In the genomic region with DNA sequence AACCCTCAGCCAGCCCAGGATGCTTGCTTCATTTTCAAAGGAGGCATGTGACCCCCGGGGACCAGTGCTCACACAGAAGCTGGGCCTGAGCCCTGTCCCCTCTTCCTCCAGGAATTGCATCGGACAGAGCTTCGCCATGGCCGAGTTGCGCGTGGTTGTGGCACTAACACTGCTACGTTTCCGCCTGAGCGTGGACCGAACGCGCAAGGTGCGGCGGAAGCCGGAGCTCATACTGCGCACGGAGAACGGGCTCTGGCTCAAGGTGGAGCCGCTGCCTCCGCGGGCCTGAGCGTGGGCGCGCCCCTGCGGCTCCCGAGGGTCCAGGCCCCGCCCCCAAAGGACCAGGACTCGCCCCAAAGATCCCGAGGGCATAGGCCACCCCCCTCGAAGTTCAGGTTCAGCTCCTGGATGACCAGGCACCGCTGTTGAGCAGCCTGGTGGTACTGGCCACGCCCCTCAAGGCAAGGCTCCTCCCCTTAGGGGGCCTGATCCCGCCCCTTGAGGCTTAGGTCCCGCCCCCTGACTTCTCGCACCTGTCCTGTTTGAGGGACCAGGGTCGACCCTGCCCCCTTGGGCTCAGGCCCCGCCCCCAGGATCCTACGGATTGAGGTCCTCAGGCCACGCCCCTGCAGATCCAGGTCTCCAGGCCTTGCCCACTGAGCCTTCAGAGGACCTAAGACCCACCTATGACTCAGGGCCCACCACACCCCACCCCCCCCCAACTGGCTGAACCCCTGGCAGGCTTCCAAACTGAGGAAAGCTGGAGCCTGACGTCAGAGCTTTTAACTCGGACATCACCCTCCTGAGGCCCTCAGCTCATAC, we compare ENCODE assay signal across 9 cellular contexts. TPM values are rescaled to one million over a fixed set of nuclear protein-coding genes. Genes with fewer than 3 reads are reported as not detected.
DNase-seq lines count a peak whose midpoint lies in the region; ATAC-seq and TF ChIP-seq lines count a peak whose summit lies in the region.
"Had no signal": no experiment of that assay in that cellular context is flagged by ENCODE, and none has a peak within 500 bp of the region (broad histone marks: within the 10 kb centered on the region; RNA-seq: fewer than 3 reads in every experiment).

No MANE protein-coding gene starts in this region.

- no TSS peak for BruUV-seq in PC-9 (replicated peaks; lab: Mats Ljungman, UMichigan)

- no peaks in the 10 kb centered on the region for H3K79me2 ChIP-seq in PC-9 (ENCODE audit: low read depth)

- POLR2A ChIA-PET in PC-9 (lab: Charles Lee; ENCODE audit: unreplicated experiment): no interaction called here

- peak overlapping the region; percentile 37; the same call in 1 of the 2 replicates for H3K4me3 ChIP-seq in PC-9

- H2AFZ ChIP-seq in PC-9: peak overlapping the region; percentile 36; the same call in 1 of the 2 replicates

- H3K9me3 ChIP-seq in PC-9 (ENCODE audit: insufficient read depth, low read depth): no peaks in the 10 kb centered on the region

- peaks cover 9% of the 10 kb centered on the region for H3K4me1 ChIP-seq in PC-9 (replicated peaks; ENCODE audit: insufficient read depth)

- ATAC-seq in HG03097 (IDR thresholded peaks at IDR 0.05; ENCODE audit: low FRiP score, unreplicated experiment): no peak

- CTCF ChIA-PET in PC-9 (lab: Charles Lee): no interaction called here

- H3K4me2 ChIP-seq in PC-9: peak overlapping the region; percentile 49

- no peak overlapping the region for H3K27ac ChIP-seq in PC-9

- intact Hi-C loops in PC-9 (cut with micrococcal nuclease; ENCODE audit: unreplicated experiment): no loop called here

- no peaks in the 10 kb centered on the region for H3K27me3 ChIP-seq in PC-9 (ENCODE audit: insufficient read depth, low read depth)

- no peaks in the 10 kb centered on the region for H4K20me1 ChIP-seq in PC-9 (ENCODE audit: insufficient read depth)

- no peak for TF ChIP-seq CTCF in PC-9 (conservative IDR thresholded peaks at IDR 0.05)

- no peaks in the 10 kb centered on the region for H3K9me2 ChIP-seq in PC-9 (ENCODE audit: insufficient read depth)

- no peaks in the 10 kb centered on the region for H3K36me3 ChIP-seq in PC-9 (ENCODE audit: low read depth)

- DNase-seq in EH (ENCODE audit: low read depth) (peak; percentile 13), PC-9 (peak; percentile 44 to 76), islet precursor cell (peak; percentile 58), COLO829 (ENCODE audit: low spot score) (no peak), NCI-H1048 (lab: John Stamatoyannopoulos, UW) (no peak)
- DNase-seq in activated effector memory CD4-positive, alpha-beta T cell treated with anti-CD3 and anti-CD28 coated beads, Interleukin-2, amount 50 U/mL, for 16 hours: peak; percentile 89
- peak; percentile 53 for DNase-seq in stimulated activated CD8-positive, alpha-beta memory T cell treated with anti-CD3 and anti-CD28 coated beads, Interleukin-15, amount 100 ng/mL, for 1 hour (ENCODE audit: low read depth)

- peaks cover 9% of the 10 kb centered on the region; the same call in 1 of the 2 replicates for H3F3A ChIP-seq in PC-9 (ENCODE audit: insufficient read depth, low read depth)

RNA-seq across cellular contexts. Expression of a gene that starts 43.1 kb away (rescaled TPM):
- total RNA-seq in PC-9 (2021): not detected in 2 replicates
- total RNA-seq: pulmonary artery endothelial cell had no signal

Comparison
In these comparisons a context has a peak if more than half of its experiments do, and no peak if none do; other contexts are left out.
1. DNase-seq: peak in EH (single experiment), PC-9 (2 of 2), activated effector memory CD4-positive, alpha-beta T cell treated with anti-CD3 and anti-CD28 coated beads, Interleukin-2, amount 50 U/mL, for 16 hours (single experiment), islet precursor cell (single experiment) and stimulated activated CD8-positive, alpha-beta memory T cell treated with anti-CD3 and anti-CD28 coated beads, Interleukin-15, amount 100 ng/mL, for 1 hour (single experiment); none in COLO829 (single experiment) and NCI-H1048 (single experiment).